In genomic region chr13:21825801-21826200, GRCh38 we compare ENCODE assay signal across 34 cellular contexts.
"Had no signal": no experiment of that assay in that cellular context is flagged by ENCODE, and none has a peak within 500 bp of the region (broad histone marks: within the 10 kb centered on the region; RNA-seq: fewer than 3 reads in every experiment).

No MANE protein-coding gene starts in this region.

- H3K36me3 Mint-ChIP-seq: activated naive CD8-positive, alpha-beta T cell; naive B cell; stimulated activated naive B cell treated with anti-CD40 and anti-IgM and Interleukin-4, amounts not matched to agents 10 μg/mL and 1 μg/mL and 100 μg/mL, for 72 hours had no signal

- H3K4me1 ChIP-seq: esophagus squamous epithelium, gastrocnemius medialis, prostate gland, suprapubic skin, tibial artery, upper lobe of right lung had no signal

- FAIRE-seq: bronchial epithelial cell, kidney, pancreas, TTC549 had no signal

- H3K4me2 ChIP-seq: smooth muscle cell had no signal

- DNase-seq: activated CD4-positive, alpha-beta T cell treated with anti-CD3 and anti-CD28 coated beads for 48 hours; activated CD4-positive, alpha-beta T cell treated with anti-CD3 and anti-CD28 coated beads, Interleukin-2, amount 50 U/mL, for 48 hours; activated CD8-positive, alpha-beta memory T cell treated with anti-CD3 and anti-CD28 coated beads for 24 hours; activated effector memory CD4-positive, alpha-beta T cell treated with Interleukin-2 at 50 U/mL for 16 hours; activated naive CD4-positive, alpha-beta T cell treated with Interleukin-2 at 50 U/mL for 16 hours; anterior cingulate cortex; dermis blood vessel endothelial cell; effector CD4-positive, alpha-beta T cell; esophagus squamous epithelium; gastrocnemius medialis; glutamatergic neuron; kidney; left colon; mammary epithelial cell; naive B cell; pancreas; retina; sigmoid colon; stimulated activated CD4-positive, alpha-beta T cell treated with anti-CD3 and anti-CD28 coated beads, Interleukin-1b, Interleukin-23, amount 100 ng/mL, for 48 hours; stimulated activated naive B cell treated with anti-CD40 and anti-IgM and Interleukin-4, amounts not matched to agents 10 μg/mL and 1 μg/mL and 100 μg/mL, for 72 hours; stomach; T-helper 9 cell; tibial artery; upper lobe of right lung had no signal

- H3K27ac ChIP-seq: epithelial cell of prostate, esophagus squamous epithelium, gastrocnemius medialis, pancreas, prostate gland, sigmoid colon, stomach, suprapubic skin, tibial artery, upper lobe of right lung, VCaP had no signal

- H3K9me3 Mint-ChIP-seq: central memory CD8-positive, alpha-beta T cell; T-helper 1 cell treated with Interleukin-12 subunit alpha and Interleukin-12 subunit beta and Interleukin-4 antibody, amounts not matched to agents 30 μg/mL and 1 μg/mL, for 36 hours had no signal

- H3K27ac Mint-ChIP-seq: activated naive CD8-positive, alpha-beta T cell; naive B cell; stimulated activated naive B cell treated with anti-CD40 and anti-IgM and Interleukin-4, amounts not matched to agents 10 μg/mL and 1 μg/mL and 100 μg/mL, for 72 hours; T-helper 1 cell treated with Interleukin-12 subunit alpha and Interleukin-12 subunit beta and Interleukin-4 antibody, amounts not matched to agents 30 μg/mL and 1 μg/mL, for 36 hours had no signal

- H3K4me3 ChIP-seq: esophagus squamous epithelium, gastrocnemius medialis, pancreas, prostate gland, sigmoid colon, smooth muscle cell, stomach, suprapubic skin, tibial artery, upper lobe of right lung had no signal

- H3K36me3 ChIP-seq: esophagus squamous epithelium, gastrocnemius medialis, pancreas, prostate gland, sigmoid colon, stomach, suprapubic skin, tibial artery, upper lobe of right lung had no signal

- ATAC-seq: gastrocnemius medialis; stimulated activated naive B cell treated with anti-CD40 and anti-IgM and Interleukin-4, amounts not matched to agents 10 μg/mL and 1 μg/mL and 100 μg/mL, for 72 hours had no signal

- H3K27me3 Mint-ChIP-seq: activated naive CD8-positive, alpha-beta T cell had no signal

- H3K9me3 ChIP-seq: esophagus squamous epithelium, gastrocnemius medialis, pancreas, prostate gland, sigmoid colon, stomach, suprapubic skin, tibial artery, upper lobe of right lung had no signal

- H3K27me3 ChIP-seq: esophagus squamous epithelium, gastrocnemius medialis, pancreas, sigmoid colon, stomach, suprapubic skin, tibial artery, upper lobe of right lung had no signal

- H3K4me3 Mint-ChIP-seq: activated naive CD8-positive, alpha-beta T cell; central memory CD8-positive, alpha-beta T cell; naive B cell; stimulated activated naive B cell treated with anti-CD40 and anti-IgM and Interleukin-4, amounts not matched to agents 10 μg/mL and 1 μg/mL and 100 μg/mL, for 72 hours; T-helper 1 cell treated with Interleukin-12 subunit alpha and Interleukin-12 subunit beta and Interleukin-4 antibody, amounts not matched to agents 30 μg/mL and 1 μg/mL, for 36 hours had no signal

- H3K4me1 Mint-ChIP-seq: central memory CD8-positive, alpha-beta T cell; naive B cell had no signal
